ENCODE assay signal across 1 cellular context in the genomic region with DNA sequence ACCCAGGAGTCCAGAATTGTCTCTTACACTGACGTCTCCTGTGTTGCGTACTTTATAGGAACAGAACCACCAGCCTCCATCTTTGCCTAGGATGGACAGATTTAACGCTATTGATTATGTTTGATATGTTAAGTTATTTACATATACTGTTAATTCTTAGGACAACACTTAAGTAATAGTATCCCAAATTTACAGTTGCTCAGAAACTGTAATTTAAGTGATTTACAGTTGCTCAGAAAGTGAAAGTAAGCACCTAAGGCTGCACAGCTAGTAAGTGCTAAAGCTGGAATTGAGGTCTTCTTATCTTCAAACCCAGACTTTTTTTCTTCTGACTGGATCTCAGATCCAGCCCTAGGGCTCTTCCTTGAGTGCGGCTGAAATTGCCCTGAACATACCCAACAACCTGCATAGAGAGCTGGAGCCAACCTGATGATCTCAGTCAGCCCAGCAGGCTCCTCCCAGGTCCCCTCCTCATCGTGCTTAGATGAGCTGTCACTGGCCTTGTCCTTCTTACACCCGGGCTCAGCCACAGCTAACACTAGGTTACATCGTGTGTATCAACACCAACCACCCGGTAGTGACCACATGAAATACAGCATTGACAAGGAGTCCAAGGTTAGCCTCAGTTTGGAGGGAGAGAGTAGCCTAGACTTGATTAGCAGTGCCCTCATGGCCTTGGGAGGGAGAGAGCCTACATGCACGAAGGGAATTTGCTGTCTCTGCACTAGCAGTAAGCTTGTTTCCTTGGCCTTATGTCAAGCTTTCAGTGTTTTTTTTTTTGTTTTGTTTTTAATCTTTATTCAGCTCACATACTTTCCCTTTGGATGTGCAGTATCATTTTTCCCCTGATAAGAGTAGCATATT.
TF ChIP-seq lines count a peak whose summit lies in the region.

No MANE protein-coding gene starts in this region.

TF ChIP-seq in HepG2, 621 proteins besides CTCF, POLR2A, EP300 and RAD21 (continued from another document and continues in another):
- TF ChIP-seq, protein P1, sequence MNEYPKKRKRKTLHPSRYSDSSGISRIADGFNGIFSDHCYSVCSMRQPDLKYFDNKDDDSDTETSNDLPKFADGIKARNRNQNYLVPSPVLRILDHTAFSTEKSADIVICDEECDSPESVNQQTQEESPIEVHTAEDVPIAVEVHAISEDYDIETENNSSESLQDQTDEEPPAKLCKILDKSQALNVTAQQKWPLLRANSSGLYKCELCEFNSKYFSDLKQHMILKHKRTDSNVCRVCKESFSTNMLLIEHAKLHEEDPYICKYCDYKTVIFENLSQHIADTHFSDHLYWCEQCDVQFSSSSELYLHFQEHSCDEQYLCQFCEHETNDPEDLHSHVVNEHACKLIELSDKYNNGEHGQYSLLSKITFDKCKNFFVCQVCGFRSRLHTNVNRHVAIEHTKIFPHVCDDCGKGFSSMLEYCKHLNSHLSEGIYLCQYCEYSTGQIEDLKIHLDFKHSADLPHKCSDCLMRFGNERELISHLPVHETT (CRISPR knock-in tag; conservative IDR thresholded peaks at IDR 0.05), result 0 out of 2 replicates have a peak, but pooled peaks have one; percentile 56
- TF ChIP-seq, protein P2, sequence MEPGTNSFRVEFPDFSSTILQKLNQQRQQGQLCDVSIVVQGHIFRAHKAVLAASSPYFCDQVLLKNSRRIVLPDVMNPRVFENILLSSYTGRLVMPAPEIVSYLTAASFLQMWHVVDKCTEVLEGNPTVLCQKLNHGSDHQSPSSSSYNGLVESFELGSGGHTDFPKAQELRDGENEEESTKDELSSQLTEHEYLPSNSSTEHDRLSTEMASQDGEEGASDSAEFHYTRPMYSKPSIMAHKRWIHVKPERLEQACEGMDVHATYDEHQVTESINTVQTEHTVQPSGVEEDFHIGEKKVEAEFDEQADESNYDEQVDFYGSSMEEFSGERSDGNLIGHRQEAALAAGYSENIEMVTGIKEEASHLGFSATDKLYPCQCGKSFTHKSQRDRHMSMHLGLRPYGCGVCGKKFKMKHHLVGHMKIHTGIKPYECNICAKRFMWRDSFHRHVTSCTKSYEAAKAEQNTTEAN (CRISPR knock-in tag; conservative IDR thresholded peaks at IDR 0.05), result peak; percentile 92
- TF ChIP-seq KDM1A (CRISPR knock-in tag; IDR thresholded peaks at IDR 0.05) (peak; percentile 88), ZNF441 (CRISPR knock-in tag; IDR thresholded peaks at IDR 0.05; ENCODE audit: borderline replicate concordance) (peak; percentile 82; the same call in 1 of the 2 replicates), RNF2 (conservative IDR thresholded peaks at IDR 0.05; ENCODE audit: low read depth) (peak; percentile 86), SP2 (CRISPR knock-in tag; IDR thresholded peaks at IDR 0.05) (no peak), BRCA1 (CRISPR knock-in tag; IDR thresholded peaks at IDR 0.05) (peak; percentile 81; the same call in 1 of the 2 replicates), ZNF660 (CRISPR knock-in tag; IDR thresholded peaks at IDR 0.05; ENCODE audit: borderline replicate concordance, low read depth) (no peak), TSC22D2 (CRISPR knock-in tag; IDR thresholded peaks at IDR 0.05; ENCODE audit: borderline replicate concordance) (0 out of 2 replicates have a peak, but pooled peaks have one; percentile 61), ZFY (CRISPR knock-in tag; IDR thresholded peaks at IDR 0.05) (peak; percentile 68; the same call in 1 of the 2 replicates), STAT5B (CRISPR knock-in tag; IDR thresholded peaks at IDR 0.05) (no peak), ZNF557 (CRISPR knock-in tag; IDR thresholded peaks at IDR 0.05) (peak; percentile 92), TBX2 (CRISPR knock-in tag; IDR thresholded peaks at IDR 0.05; ENCODE audit: borderline replicate concordance) (peak; percentile 89), FOXP1 (IDR thresholded peaks at IDR 0.05) (no peak), FOXP1 (CRISPR knock-in tag; IDR thresholded peaks at IDR 0.05) (peak; percentile 83), FOXC1 (CRISPR knock-in tag; IDR thresholded peaks at IDR 0.05; ENCODE audit: borderline replicate concordance) (no peak; the same call in 1 of the 2 replicates), TEAD3 (CRISPR knock-in tag; optimal IDR thresholded peaks at IDR 0.05; ENCODE audit: borderline replicate concordance) (peak; percentile 94), ADNP (CRISPR knock-in tag; IDR thresholded peaks at IDR 0.05) (0 out of 2 replicates have a peak, but pooled peaks have one; percentile 33)
- TF ChIP-seq, protein P3, sequence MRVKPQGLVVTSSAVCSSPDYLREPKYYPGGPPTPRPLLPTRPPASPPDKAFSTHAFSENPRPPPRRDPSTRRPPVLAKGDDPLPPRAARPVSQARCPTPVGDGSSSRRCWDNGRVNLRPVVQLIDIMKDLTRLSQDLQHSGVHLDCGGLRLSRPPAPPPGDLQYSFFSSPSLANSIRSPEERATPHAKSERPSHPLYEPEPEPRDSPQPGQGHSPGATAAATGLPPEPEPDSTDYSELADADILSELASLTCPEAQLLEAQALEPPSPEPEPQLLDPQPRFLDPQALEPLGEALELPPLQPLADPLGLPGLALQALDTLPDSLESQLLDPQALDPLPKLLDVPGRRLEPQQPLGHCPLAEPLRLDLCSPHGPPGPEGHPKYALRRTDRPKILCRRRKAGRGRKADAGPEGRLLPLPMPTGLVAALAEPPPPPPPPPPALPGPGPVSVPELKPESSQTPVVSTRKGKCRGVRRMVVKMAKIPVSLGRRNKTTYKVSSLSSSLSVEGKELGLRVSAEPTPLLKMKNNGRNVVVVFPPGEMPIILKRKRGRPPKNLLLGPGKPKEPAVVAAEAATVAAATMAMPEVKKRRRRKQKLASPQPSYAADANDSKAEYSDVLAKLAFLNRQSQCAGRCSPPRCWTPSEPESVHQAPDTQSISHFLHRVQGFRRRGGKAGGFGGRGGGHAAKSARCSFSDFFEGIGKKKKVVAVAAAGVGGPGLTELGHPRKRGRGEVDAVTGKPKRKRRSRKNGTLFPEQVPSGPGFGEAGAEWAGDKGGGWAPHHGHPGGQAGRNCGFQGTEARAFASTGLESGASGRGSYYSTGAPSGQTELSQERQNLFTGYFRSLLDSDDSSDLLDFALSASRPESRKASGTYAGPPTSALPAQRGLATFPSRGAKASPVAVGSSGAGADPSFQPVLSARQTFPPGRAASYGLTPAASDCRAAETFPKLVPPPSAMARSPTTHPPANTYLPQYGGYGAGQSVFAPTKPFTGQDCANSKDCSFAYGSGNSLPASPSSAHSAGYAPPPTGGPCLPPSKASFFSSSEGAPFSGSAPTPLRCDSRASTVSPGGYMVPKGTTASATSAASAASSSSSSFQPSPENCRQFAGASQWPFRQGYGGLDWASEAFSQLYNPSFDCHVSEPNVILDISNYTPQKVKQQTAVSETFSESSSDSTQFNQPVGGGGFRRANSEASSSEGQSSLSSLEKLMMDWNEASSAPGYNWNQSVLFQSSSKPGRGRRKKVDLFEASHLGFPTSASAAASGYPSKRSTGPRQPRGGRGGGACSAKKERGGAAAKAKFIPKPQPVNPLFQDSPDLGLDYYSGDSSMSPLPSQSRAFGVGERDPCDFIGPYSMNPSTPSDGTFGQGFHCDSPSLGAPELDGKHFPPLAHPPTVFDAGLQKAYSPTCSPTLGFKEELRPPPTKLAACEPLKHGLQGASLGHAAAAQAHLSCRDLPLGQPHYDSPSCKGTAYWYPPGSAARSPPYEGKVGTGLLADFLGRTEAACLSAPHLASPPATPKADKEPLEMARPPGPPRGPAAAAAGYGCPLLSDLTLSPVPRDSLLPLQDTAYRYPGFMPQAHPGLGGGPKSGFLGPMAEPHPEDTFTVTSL (CRISPR knock-in tag; IDR thresholded peaks at IDR 0.05; ENCODE audit: borderline replicate concordance), result peak; percentile 82
- TF ChIP-seq, protein P4, sequence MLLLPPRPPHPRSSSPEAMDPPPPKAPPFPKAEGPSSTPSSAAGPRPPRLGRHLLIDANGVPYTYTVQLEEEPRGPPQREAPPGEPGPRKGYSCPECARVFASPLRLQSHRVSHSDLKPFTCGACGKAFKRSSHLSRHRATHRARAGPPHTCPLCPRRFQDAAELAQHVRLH (CRISPR knock-in tag; IDR thresholded peaks at IDR 0.05; ENCODE audit: borderline replicate concordance, low read depth), result peak; percentile 91; the same call in 1 of the 2 replicates
- TF ChIP-seq, protein P5, sequence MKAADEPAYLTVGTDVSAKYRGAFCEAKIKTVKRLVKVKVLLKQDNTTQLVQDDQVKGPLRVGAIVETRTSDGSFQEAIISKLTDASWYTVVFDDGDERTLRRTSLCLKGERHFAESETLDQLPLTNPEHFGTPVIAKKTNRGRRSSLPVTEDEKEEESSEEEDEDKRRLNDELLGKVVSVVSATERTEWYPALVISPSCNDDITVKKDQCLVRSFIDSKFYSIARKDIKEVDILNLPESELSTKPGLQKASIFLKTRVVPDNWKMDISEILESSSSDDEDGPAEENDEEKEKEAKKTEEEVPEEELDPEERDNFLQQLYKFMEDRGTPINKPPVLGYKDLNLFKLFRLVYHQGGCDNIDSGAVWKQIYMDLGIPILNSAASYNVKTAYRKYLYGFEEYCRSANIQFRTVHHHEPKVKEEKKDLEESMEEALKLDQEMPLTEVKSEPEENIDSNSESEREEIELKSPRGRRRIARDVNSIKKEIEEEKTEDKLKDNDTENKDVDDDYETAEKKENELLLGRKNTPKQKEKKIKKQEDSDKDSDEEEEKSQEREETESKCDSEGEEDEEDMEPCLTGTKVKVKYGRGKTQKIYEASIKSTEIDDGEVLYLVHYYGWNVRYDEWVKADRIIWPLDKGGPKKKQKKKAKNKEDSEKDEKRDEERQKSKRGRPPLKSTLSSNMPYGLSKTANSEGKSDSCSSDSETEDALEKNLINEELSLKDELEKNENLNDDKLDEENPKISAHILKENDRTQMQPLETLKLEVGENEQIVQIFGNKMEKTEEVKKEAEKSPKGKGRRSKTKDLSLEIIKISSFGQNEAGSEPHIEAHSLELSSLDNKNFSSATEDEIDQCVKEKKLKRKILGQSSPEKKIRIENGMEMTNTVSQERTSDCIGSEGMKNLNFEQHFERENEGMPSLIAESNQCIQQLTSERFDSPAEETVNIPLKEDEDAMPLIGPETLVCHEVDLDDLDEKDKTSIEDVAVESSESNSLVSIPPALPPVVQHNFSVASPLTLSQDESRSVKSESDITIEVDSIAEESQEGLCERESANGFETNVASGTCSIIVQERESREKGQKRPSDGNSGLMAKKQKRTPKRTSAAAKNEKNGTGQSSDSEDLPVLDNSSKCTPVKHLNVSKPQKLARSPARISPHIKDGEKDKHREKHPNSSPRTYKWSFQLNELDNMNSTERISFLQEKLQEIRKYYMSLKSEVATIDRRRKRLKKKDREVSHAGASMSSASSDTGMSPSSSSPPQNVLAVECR (CRISPR knock-in tag; IDR thresholded peaks at IDR 0.05; ENCODE audit: borderline replicate concordance), result peak; percentile 58; the same call in 1 of the 2 replicates
- TF ChIP-seq, protein P6, sequence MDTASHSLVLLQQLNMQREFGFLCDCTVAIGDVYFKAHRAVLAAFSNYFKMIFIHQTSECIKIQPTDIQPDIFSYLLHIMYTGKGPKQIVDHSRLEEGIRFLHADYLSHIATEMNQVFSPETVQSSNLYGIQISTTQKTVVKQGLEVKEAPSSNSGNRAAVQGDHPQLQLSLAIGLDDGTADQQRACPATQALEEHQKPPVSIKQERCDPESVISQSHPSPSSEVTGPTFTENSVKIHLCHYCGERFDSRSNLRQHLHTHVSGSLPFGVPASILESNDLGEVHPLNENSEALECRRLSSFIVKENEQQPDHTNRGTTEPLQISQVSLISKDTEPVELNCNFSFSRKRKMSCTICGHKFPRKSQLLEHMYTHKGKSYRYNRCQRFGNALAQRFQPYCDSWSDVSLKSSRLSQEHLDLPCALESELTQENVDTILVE (CRISPR knock-in tag; IDR thresholded peaks at IDR 0.05), result peak; percentile 83
- TF ChIP-seq, protein P7, sequence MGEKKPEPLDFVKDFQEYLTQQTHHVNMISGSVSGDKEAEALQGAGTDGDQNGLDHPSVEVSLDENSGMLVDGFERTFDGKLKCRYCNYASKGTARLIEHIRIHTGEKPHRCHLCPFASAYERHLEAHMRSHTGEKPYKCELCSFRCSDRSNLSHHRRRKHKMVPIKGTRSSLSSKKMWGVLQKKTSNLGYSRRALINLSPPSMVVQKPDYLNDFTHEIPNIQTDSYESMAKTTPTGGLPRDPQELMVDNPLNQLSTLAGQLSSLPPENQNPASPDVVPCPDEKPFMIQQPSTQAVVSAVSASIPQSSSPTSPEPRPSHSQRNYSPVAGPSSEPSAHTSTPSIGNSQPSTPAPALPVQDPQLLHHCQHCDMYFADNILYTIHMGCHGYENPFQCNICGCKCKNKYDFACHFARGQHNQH (CRISPR knock-in tag; IDR thresholded peaks at IDR 0.05), result peak; percentile 99
- TF ChIP-seq, protein P8, sequence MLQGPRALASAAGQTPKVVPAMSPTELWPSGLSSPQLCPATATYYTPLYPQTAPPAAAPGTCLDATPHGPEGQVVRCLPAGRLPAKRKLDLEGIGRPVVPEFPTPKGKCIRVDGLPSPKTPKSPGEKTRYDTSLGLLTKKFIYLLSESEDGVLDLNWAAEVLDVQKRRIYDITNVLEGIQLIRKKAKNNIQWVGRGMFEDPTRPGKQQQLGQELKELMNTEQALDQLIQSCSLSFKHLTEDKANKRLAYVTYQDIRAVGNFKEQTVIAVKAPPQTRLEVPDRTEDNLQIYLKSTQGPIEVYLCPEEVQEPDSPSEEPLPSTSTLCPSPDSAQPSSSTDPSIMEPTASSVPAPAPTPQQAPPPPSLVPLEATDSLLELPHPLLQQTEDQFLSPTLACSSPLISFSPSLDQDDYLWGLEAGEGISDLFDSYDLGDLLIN (CRISPR knock-in tag; IDR thresholded peaks at IDR 0.05; ENCODE audit: borderline replicate concordance), result no peak
